ENCODE assay signal across 1 cellular context in genomic region chr2:8893978-8894820, GRCh38.
TF ChIP-seq lines count a peak whose summit lies in the region.

No MANE protein-coding gene starts in this region.

TF ChIP-seq in IMR-90, 13 proteins besides CTCF, POLR2A, EP300 and RAD21:
- TF ChIP-seq RFX5 (IDR thresholded peaks at IDR 0.05; ENCODE audit: low read depth, low read length) (no peak), RCOR1 (IDR thresholded peaks at IDR 0.05; ENCODE audit: insufficient replicate concordance, low read length) (no peak), MAFK (IDR thresholded peaks at IDR 0.05; ENCODE audit: low read depth, low read length) (no peak), MAZ (IDR thresholded peaks at IDR 0.05; ENCODE audit: borderline replicate concordance, low read depth, low read length) (no peak), USF2 (IDR thresholded peaks at IDR 0.05; ENCODE audit: low read depth, low read length) (no peak), CHD1 (IDR thresholded peaks at IDR 0.05; ENCODE audit: low read depth, low read length) (no peak), NFE2L2 (IDR thresholded peaks at IDR 0.05; ENCODE audit: low read depth, low read length) (no peak), BHLHE40 (IDR thresholded peaks at IDR 0.05; ENCODE audit: low read depth, low read length) (no peak), SMC3 (IDR thresholded peaks at IDR 0.05; ENCODE audit: low read depth, low read length) (no peak), FOS (IDR thresholded peaks at IDR 0.05; ENCODE audit: low read depth, low read length) (no peak), CEBPB (IDR thresholded peaks at IDR 0.05; ENCODE audit: low read depth, low read length) (no peak), MXI1 (IDR thresholded peaks at IDR 0.05; ENCODE audit: borderline replicate concordance, low read depth, low read length) (no peak)
- TF ChIP-seq, protein P1, sequence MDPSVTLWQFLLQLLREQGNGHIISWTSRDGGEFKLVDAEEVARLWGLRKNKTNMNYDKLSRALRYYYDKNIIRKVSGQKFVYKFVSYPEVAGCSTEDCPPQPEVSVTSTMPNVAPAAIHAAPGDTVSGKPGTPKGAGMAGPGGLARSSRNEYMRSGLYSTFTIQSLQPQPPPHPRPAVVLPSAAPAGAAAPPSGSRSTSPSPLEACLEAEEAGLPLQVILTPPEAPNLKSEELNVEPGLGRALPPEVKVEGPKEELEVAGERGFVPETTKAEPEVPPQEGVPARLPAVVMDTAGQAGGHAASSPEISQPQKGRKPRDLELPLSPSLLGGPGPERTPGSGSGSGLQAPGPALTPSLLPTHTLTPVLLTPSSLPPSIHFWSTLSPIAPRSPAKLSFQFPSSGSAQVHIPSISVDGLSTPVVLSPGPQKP (IDR thresholded peaks at IDR 0.05; ENCODE audit: borderline replicate concordance, low read depth, low read length): no peak
